21 cellular contexts compared by ENCODE assay signal in genomic region chr5:111865356-111865755, GRCh38.
DNase-seq lines count a peak whose midpoint lies in the region; ATAC-seq, FAIRE-seq and TF ChIP-seq lines count a peak whose summit lies in the region.
"Had no signal": no experiment of that assay in that cellular context is flagged by ENCODE, and none has a peak within 500 bp of the region (broad histone marks: within the 10 kb centered on the region; RNA-seq: fewer than 3 reads in every experiment).

No MANE protein-coding gene starts in this region.

- H3K27ac Mint-ChIP-seq in HFFc6 = no peak overlapping the region
- H3K27ac Mint-ChIP-seq: CD4-positive, alpha-beta T cell; H9 had no signal

- H3K4me3 Mint-ChIP-seq in HFFc6 = no peak overlapping the region
- H3K4me3 Mint-ChIP-seq: CD4-positive, alpha-beta T cell; H9; IgD-negative memory B cell had no signal

- DNase-seq in HFFc6 (peak; percentile 19), amniotic epithelial cell (ENCODE audit: low read depth) (peak; percentile 83), esophagus muscularis mucosa (ENCODE audit: extremely low spot score) (peak; percentile 29), NCI-H748 treated with DMSO at 0.1 percent for 48 hours (lab: John Stamatoyannopoulos, UW) (no peak), left lung (no peak), urothelium cell line (ENCODE audit: low spot score) (no peak)
- DNase-seq: AML-193; Caco-2; CD4-positive, alpha-beta T cell; GDM1; H9; KBM-7 had no signal

- no peak for TF ChIP-seq EP300 in esophagus muscularis mucosa (IDR thresholded peaks at IDR 0.05)

- no peak for FAIRE-seq in urothelium cell line (lab: Jason Lieb, UNC)
- FAIRE-seq: A204.1, D721Med, GM12892, GM18507, H1, HepG2 had no signal

- ATAC-seq in left lung (no peak), GM21390 (IDR thresholded peaks at IDR 0.05; ENCODE audit: unreplicated experiment) (no peak)
- ATAC-seq: HepG2 had no signal

- no peaks in the 10 kb centered on the region for H3K27me3 ChIP-seq in esophagus muscularis mucosa
- H3K27me3 ChIP-seq in left lung = no peaks in the 10 kb centered on the region

- peaks cover 16% of the 10 kb centered on the region; the same call in 1 of the 2 replicates for H3K4me1 Mint-ChIP-seq in HFFc6 (ENCODE audit: low read depth)
- H3K4me1 Mint-ChIP-seq: H9, IgD-negative memory B cell had no signal

- H3K4me3 ChIP-seq in esophagus muscularis mucosa (no peak overlapping the region), left lung (no peak overlapping the region)

- WGBS in esophagus muscularis mucosa = 86% methylated on average over 3 of the region's 3 CpGs

- H3K4me1 ChIP-seq in esophagus muscularis mucosa = peaks cover 0 to 3% (median under 1%) of the 10 kb centered on the region in 4 donors
- no peaks in the 10 kb centered on the region for H3K4me1 ChIP-seq in left lung
- H3K4me1 ChIP-seq: Caco-2 had no signal

- no peaks in the 10 kb centered on the region for H3K27me3 Mint-ChIP-seq in HFFc6 (ENCODE audit: insufficient read depth)
- H3K27me3 Mint-ChIP-seq: CD4-positive, alpha-beta T cell had no signal

- H3K36me3 ChIP-seq in esophagus muscularis mucosa = no peaks in the 10 kb centered on the region
- no peaks in the 10 kb centered on the region for H3K36me3 ChIP-seq in left lung

- no peak overlapping the region for H3K27ac ChIP-seq in esophagus muscularis mucosa (replicated peaks in 1 of 4)
- no peak overlapping the region for H3K27ac ChIP-seq in left lung
- H3K27ac ChIP-seq: C4-2B had no signal

- no peaks in the 10 kb centered on the region for H3K36me3 Mint-ChIP-seq in HFFc6 (ENCODE audit: low read depth)
- H3K36me3 Mint-ChIP-seq: IgD-negative memory B cell had no signal

- no peaks in the 10 kb centered on the region for H3K9me3 Mint-ChIP-seq in HFFc6
- H3K9me3 Mint-ChIP-seq: H9 had no signal

- no peaks in the 10 kb centered on the region for H3K9me3 ChIP-seq in esophagus muscularis mucosa
- H3K9me3 ChIP-seq in left lung = no peaks in the 10 kb centered on the region
- H3K9me3 ChIP-seq: Caco-2 had no signal

- TF ChIP-seq POLR2A in esophagus muscularis mucosa (IDR thresholded peaks at IDR 0.05; ENCODE audit: low read depth) = no peak

- TF ChIP-seq CTCF in HFFc6 (IDR thresholded peaks at IDR 0.05) (no peak), esophagus muscularis mucosa (IDR thresholded peaks at IDR 0.05) (no peak), left lung (IDR thresholded peaks at IDR 0.05) (no peak)

- intact Hi-C loops in esophagus muscularis mucosa (cut with DNase I) (no loop called here), left lung (cut with DNase I) (no loop called here)

Comparison
In these comparisons a context has a peak if more than half of its experiments do, and no peak if none do; other contexts are left out.
1. DNase-seq: peak in HFFc6 (single experiment), amniotic epithelial cell (single experiment) and esophagus muscularis mucosa (single experiment); none in NCI-H748 treated with DMSO at 0.1 percent for 48 hours (single experiment), left lung (0 of 2) and urothelium cell line (single experiment).